15 cellular contexts compared by ENCODE assay signal in genomic region chr14:89908712-89909450, GRCh38. TPM values are rescaled to one million over a fixed set of nuclear protein-coding genes. Genes with fewer than 3 reads are reported as not detected.
A peak's percentile ranks its signal among the peaks of the same experiment; 100 is the strongest.
DNase-seq lines count a peak whose midpoint lies in the region; ATAC-seq, FAIRE-seq and TF ChIP-seq lines count a peak whose summit lies in the region.
"Had no signal": no experiment of that assay in that cellular context is flagged by ENCODE, and none has a peak within 500 bp of the region (broad histone marks: within the 10 kb centered on the region; RNA-seq: fewer than 3 reads in every experiment).

No MANE protein-coding gene starts in this region.

- in situ Hi-C loops in GM23248 (cut with MboI) (no loop called here), GM12878 (cut with MboI) (no loop called here)

- H3K9me3 ChIP-seq in GM23248 (ENCODE audit: low read depth) (no peaks in the 10 kb centered on the region), GM12878 (replicated peaks; ENCODE audit: control insufficient read depth, insufficient read depth, low read length) (no peaks in the 10 kb centered on the region), T-helper 17 cell (ENCODE audit: control insufficient read depth, low read length, poor library complexity, severe bottlenecking) (no peaks in the 10 kb centered on the region)

- no peak for TF ChIP-seq POLR2A in GM12878 (IDR thresholded peaks at IDR 0.05; ENCODE audit: low read depth, low read length)

- no peak for TF ChIP-seq CTCF in GM12878 (IDR thresholded peaks at IDR 0.05 in 2 of 3, conservative IDR thresholded peaks at IDR 0.05 in 1 of 3; ENCODE audit: control insufficient read depth in 2 of 3, extremely low read depth in 1 of 3, insufficient read depth in 1 of 3, low read depth in 3 of 3, low read length in 3 of 3)
- TF ChIP-seq CTCF in osteocyte (IDR thresholded peaks at IDR 0.05), result no peak

- no peaks in the 10 kb centered on the region for H3K27me3 ChIP-seq in GM23248 (replicated peaks; ENCODE audit: insufficient read depth)
- no peaks in the 10 kb centered on the region for H3K27me3 ChIP-seq in GM12878 (replicated peaks in 1 of 2; ENCODE audit: control insufficient read depth in 2 of 2, insufficient read depth in 2 of 2, low read length in 1 of 2)

- TF ChIP-seq RAD21 in GM12878 (IDR thresholded peaks at IDR 0.05; ENCODE audit: insufficient read depth, low read depth, low read length), result no peak

- POLR2A ChIA-PET in GM12878 (lab: Charles Lee), result no interaction called here

- RAD21 ChIA-PET in GM12878 (lab: Charles Lee; ENCODE audit: unreplicated experiment), result no interaction called here

- H4K20me1 ChIP-seq in GM23248 (ENCODE audit: insufficient read depth), result no peaks in the 10 kb centered on the region
- no peaks in the 10 kb centered on the region for H4K20me1 ChIP-seq in GM12878 (ENCODE audit: control insufficient read depth, insufficient read depth)

- no peak overlapping the region for H2AFZ ChIP-seq in GM23248
- H2AFZ ChIP-seq in GM12878 (ENCODE audit: control insufficient read depth, low read depth, low read length), result no peak overlapping the region
- H2AFZ ChIP-seq: PC-9 had no signal

- no peak for TF ChIP-seq EP300 in GM12878 (IDR thresholded peaks at IDR 0.05; ENCODE audit: borderline replicate concordance in 1 of 2, control insufficient read depth in 1 of 2, low read depth in 2 of 2, low read length in 2 of 2)

- H3K9ac ChIP-seq in GM23248 (no peak overlapping the region), GM12878 (ENCODE audit: control insufficient read depth, insufficient read depth, low read length) (no peak overlapping the region)
- H3K9ac ChIP-seq: KMS-11 had no signal

- ATAC-seq in GM12878, result no peak
- ATAC-seq in HG02970 (IDR thresholded peaks at IDR 0.05; ENCODE audit: low FRiP score, unreplicated experiment), result no peak
- no peak for ATAC-seq in HG03196 (IDR thresholded peaks at IDR 0.05; ENCODE audit: unreplicated experiment)
- no peak for ATAC-seq in T-helper 17 cell

- H3K4me3 ChIP-seq in GM23248 (no peak overlapping the region), GM12878 (no peak overlapping the region)
- H3K4me3 ChIP-seq: PC-9 had no signal

- H3K79me2 ChIP-seq in GM23248 (ENCODE audit: insufficient read depth), result no peaks in the 10 kb centered on the region
- H3K79me2 ChIP-seq in GM12878 (ENCODE audit: control insufficient read depth, insufficient read depth, low read length), result no peaks in the 10 kb centered on the region

- BruUV-seq in GM12878 (replicated peaks; lab: Mats Ljungman, UMichigan), result no TSS peak

- CTCF ChIA-PET in GM12878 (lab: Yijun Ruan, JAX), result no interaction called here

- intact Hi-C loops in GM12878 (cut with micrococcal nuclease; ENCODE audit: unreplicated experiment), result no loop called here

- 83 to 87% methylated on average over 9 of the region's 9 CpGs for WGBS in GM23248 (ENCODE audit: low coverage in 1 of 2, low lambda C conversion rate in 2 of 2, missing lambda C conversion rate in 2 of 2), 2 experiments
- 88% methylated on average over 9 of the region's 9 CpGs for WGBS in GM12878 (ENCODE audit: insufficient coverage, insufficient replicate concordance, low lambda C conversion rate, missing lambda C conversion rate)

- H3K36me3 ChIP-seq in GM23248 (ENCODE audit: low read depth), result no peaks in the 10 kb centered on the region
- H3K36me3 ChIP-seq in GM12878 (ENCODE audit: control insufficient read depth in 2 of 2, insufficient read depth in 2 of 2, low read length in 1 of 2), result no peaks in the 10 kb centered on the region

- H3K36me3 Mint-ChIP-seq in osteocyte (ENCODE audit: unreplicated experiment) (no peaks in the 10 kb centered on the region), T-helper 17 cell (ENCODE audit: low read depth) (peaks cover 7% of the 10 kb centered on the region)

- H3K27ac ChIP-seq in GM23248 (no peak overlapping the region), GM12878 (ENCODE audit: control insufficient read depth, insufficient read depth) (no peak overlapping the region)
- H3K27ac ChIP-seq: C4-2B, KMS-11, PC-9 had no signal

- H3K4me1 Mint-ChIP-seq in osteocyte (ENCODE audit: unreplicated experiment) (peaks cover 39% of the 10 kb centered on the region), T-helper 17 cell (peaks cover 14% of the 10 kb centered on the region)

- FAIRE-seq in GM12878 (lab: Jason Lieb, UNC), result peak; percentile 52
- FAIRE-seq: GM19239 had no signal

- H3K9me3 Mint-ChIP-seq in osteocyte (ENCODE audit: unreplicated experiment), result no peaks in the 10 kb centered on the region
- H3K9me3 Mint-ChIP-seq: H9 had no signal

- H3F3A ChIP-seq in GM23248 (ENCODE audit: insufficient read depth), result peaks cover 18% of the 10 kb centered on the region; the same call in 1 of the 2 replicates

- H3K27ac Mint-ChIP-seq in osteocyte (ENCODE audit: unreplicated experiment) (peak overlapping the region; percentile 45), T-helper 17 cell (no peak overlapping the region)
- H3K27ac Mint-ChIP-seq: H9 had no signal

- H3K4me2 ChIP-seq in GM23248 (ENCODE audit: unreplicated experiment) (no peak overlapping the region), GM12878 (ENCODE audit: control insufficient read depth, insufficient read depth) (no peak overlapping the region)
- H3K4me2 ChIP-seq: KMS-11, PC-9 had no signal

- H3K4me1 ChIP-seq in GM23248 (ENCODE audit: insufficient read depth) (peaks cover 26% of the 10 kb centered on the region), GM12878 (ENCODE audit: control insufficient read depth, insufficient read depth, low read length) (no peaks in the 10 kb centered on the region)

- H3K27me3 Mint-ChIP-seq in osteocyte (ENCODE audit: unreplicated experiment) (no peaks in the 10 kb centered on the region), T-helper 17 cell (peaks cover 53% of the 10 kb centered on the region)

- SMC1A ChIA-PET in GM12878 (lab: Charles Lee; ENCODE audit: uncharacterized antibody, unreplicated experiment), result no interaction called here

- H3K4me3 Mint-ChIP-seq in osteocyte (ENCODE audit: unreplicated experiment), result no peak overlapping the region
- no peak overlapping the region for H3K4me3 Mint-ChIP-seq in T-helper 17 cell
- H3K4me3 Mint-ChIP-seq: H9 had no signal

- H3K9me2 ChIP-seq in GM23248 (ENCODE audit: insufficient read depth), result no peaks in the 10 kb centered on the region

- peak; percentile 13 for DNase-seq in GM23248
- DNase-seq in NCI-H1694 (lab: John Stamatoyannopoulos, UW), result peak; percentile 49
- DNase-seq in GM12878 (ENCODE audit: low read depth, low spot score), result no peak
- DNase-seq in osteocyte (ENCODE audit: extremely low spot score, unreplicated experiment), result no peak
- DNase-seq in T-helper 17 cell, result no peak
- DNase-seq: H9, MM.1S, NCI-H1092 treated with DMSO at 0.1 percent for 48 hours, NCI-H446, PC-9 had no signal

TF ChIP-seq in GM12878, 131 proteins besides CTCF, POLR2A, EP300 and RAD21 (continues in another document):
- TF ChIP-seq RAD51 (IDR thresholded peaks at IDR 0.05), result no peak
- TF ChIP-seq POLR2AphosphoS2 (IDR thresholded peaks at IDR 0.05; ENCODE audit: low read depth, low read length), result no peak
- no peak for TF ChIP-seq SREBF2 (IDR thresholded peaks at IDR 0.05; ENCODE audit: low read length)
- no peak for TF ChIP-seq SRF (IDR thresholded peaks at IDR 0.05; ENCODE audit: low read depth in 2 of 2, low read length in 2 of 2)

RNA-seq across cellular contexts. Expression of gene EFCAB11, which starts 45.6 kb away (rescaled TPM):
- total RNA-seq in GM23248 (2014; rRNA removed; shearing (Covaris generic)), result 4.3 and 7.9 TPM in 2 replicates
- polyA plus RNA-seq in GM23248 (2016; fragmentation: Nextera tagmentation; extraction: Ambion mirVana) (16.2 and 16.4 TPM in 2 replicates), GM12878 (2011; rRNA removed) (20.4 and 31.2 TPM in 2 replicates), GM12878 (2014; fragmentation: Illumina TruSeq; extraction: Trizol) (14.8 and 18.2 TPM in 2 replicates), GM12878 (2014; fragmentation: Nextera tagmentation; extraction: Ambion mirVana) (10 to 100 TPM; 35.8 to 37.4 TPM), GM12878 (2014; rRNA removed) (10.3 and 12.4 TPM in 2 replicates), GM12878 (2016; fragmentation: Nextera tagmentation; extraction: Ambion mirVana) (10 to 100 TPM; 25.6 to 30.7 TPM)
- total RNA-seq in GM12878 (2013; cell fraction: nucleolus; rRNA removed), result 48.0 and 50.5 TPM in 2 replicates
- total RNA-seq in GM12878 (2014; rRNA removed) (8.6 and 11.3 TPM in 2 replicates), GM12878 (2014; rRNA removed; fragmentation: Illumina TruSeq; extraction: Trizol) (15.7 and 16.8 TPM in 2 replicates), GM12878 (2021) (10.3 and 11.5 TPM in 2 replicates), osteocyte (5.2 and 8.7 TPM in 2 replicates), T-helper 17 cell (1 to 10 TPM; 1.1 to 1.9 TPM)
- polyA plus RNA-seq in GM12878 (2011; ENCODE audit: low read depth), result 10.5 TPM
- 6.2 and 6.7 TPM in 2 replicates for polyA plus RNA-seq in GM12878 (2011; cell fraction: cytosol; rRNA removed)
- polyA plus RNA-seq in GM12878 (2011; cell fraction: nucleus; rRNA removed), result 6.0 and 8.0 TPM in 2 replicates
- 12.3 and 13.0 TPM in 2 replicates for polyA plus RNA-seq in GM12878 (2012)
- polyA minus RNA-seq in GM12878 (2011; rRNA and poly(A)+ RNA removed), result 7.5 and 9.2 TPM in 2 replicates
- 1.9 and 6.3 TPM in 2 replicates for polyA minus RNA-seq in GM12878 (2011; cell fraction: cytosol; rRNA and poly(A)+ RNA removed)
- polyA minus RNA-seq in GM12878 (2011; cell fraction: nucleus; rRNA and poly(A)+ RNA removed), result 6.9 and 10.1 TPM in 2 replicates

RNA-seq across cellular contexts. Expression of gene TDP1, which starts 46.8 kb away (rescaled TPM):
- total RNA-seq in GM23248 (2014; rRNA removed; shearing (Covaris generic)), result 12.6 and 16.3 TPM in 2 replicates
- polyA plus RNA-seq in GM23248 (2016; fragmentation: Nextera tagmentation; extraction: Ambion mirVana) (11.1 and 11.8 TPM in 2 replicates), GM12878 (2011; rRNA removed) (58.4 and 63.1 TPM in 2 replicates), GM12878 (2014; fragmentation: Illumina TruSeq; extraction: Trizol) (53.8 and 61.3 TPM in 2 replicates), GM12878 (2014; fragmentation: Nextera tagmentation; extraction: Ambion mirVana) (10 to 100 TPM; 40.2 to 41.5 TPM), GM12878 (2014; rRNA removed) (35.5 and 40.4 TPM in 2 replicates), GM12878 (2016; fragmentation: Nextera tagmentation; extraction: Ambion mirVana) (10 to 100 TPM; 57.9 to 60.4 TPM)
- 135 and 143 TPM in 2 replicates for total RNA-seq in GM12878 (2013; cell fraction: nucleolus; rRNA removed)
- total RNA-seq in GM12878 (2014; rRNA removed) (54.4 and 58.3 TPM in 2 replicates), GM12878 (2014; rRNA removed; fragmentation: Illumina TruSeq; extraction: Trizol) (52.0 and 52.4 TPM in 2 replicates), GM12878 (2021) (55.1 and 56.1 TPM in 2 replicates), osteocyte (17.9 and 18.6 TPM in 2 replicates), T-helper 17 cell (10 to 100 TPM; 50.5 to 53.9 TPM)
- 23.7 TPM for polyA plus RNA-seq in GM12878 (2011; ENCODE audit: low read depth)
- polyA plus RNA-seq in GM12878 (2011; cell fraction: cytosol; rRNA removed), result 54.8 and 59.0 TPM in 2 replicates
- polyA plus RNA-seq in GM12878 (2011; cell fraction: nucleus; rRNA removed), result 55.2 and 55.4 TPM in 2 replicates
- polyA plus RNA-seq in GM12878 (2012), result 24.3 and 32.2 TPM in 2 replicates
- 78.4 and 80.4 TPM in 2 replicates for polyA minus RNA-seq in GM12878 (2011; rRNA and poly(A)+ RNA removed)
- polyA minus RNA-seq in GM12878 (2011; cell fraction: cytosol; rRNA and poly(A)+ RNA removed), result 19.9 and 21.1 TPM in 2 replicates
- 49.0 and 59.4 TPM in 2 replicates for polyA minus RNA-seq in GM12878 (2011; cell fraction: nucleus; rRNA and poly(A)+ RNA removed)

Comparison
In these comparisons a context has a peak if more than half of its experiments do, and no peak if none do; other contexts are left out.
1. DNase-seq: peak in GM23248 (single experiment) and NCI-H1694 (single experiment); none in GM12878 (single experiment), osteocyte (single experiment) and T-helper 17 cell (0 of 3).